ENCODE assay signal across 30 cellular contexts in genomic region chr1:235682216-235682615, GRCh38. TPM values are rescaled to one million over a fixed set of nuclear protein-coding genes. Genes with fewer than 3 reads are reported as not detected.
"Had no signal": no experiment of that assay in that cellular context is flagged by ENCODE, and none has a peak within 500 bp of the region (broad histone marks: within the 10 kb centered on the region; RNA-seq: fewer than 3 reads in every experiment).

No MANE protein-coding gene starts in this region.

- H3K4me3 Mint-ChIP-seq: immature natural killer cell; mesothelial cell of epicardium; naive B cell; natural killer cell; stimulated activated effector memory CD8-positive, alpha-beta T cell treated with anti-CD3 and anti-CD28 coated beads, Interleukin-12 subunit alpha, Interleukin-12 subunit beta, amount 100 ng/mL, for 72 hours; stimulated activated naive CD8-positive, alpha-beta T cell treated with anti-CD3 and anti-CD28 coated beads, Interleukin-15, Interleukin-2, amounts not matched to agents 100 ng/mL and 50 ng/mL, for 24 hours had no signal

- H3K9me3 ChIP-seq: left lung, lower lobe of right lung, neutrophil, ovary, right atrium auricular region, right lobe of liver, suprapubic skin, thoracic aorta, tibial artery, upper lobe of right lung had no signal

- H3K4me1 ChIP-seq: left lung, lower lobe of right lung, right atrium auricular region, right lobe of liver, suprapubic skin, tibial artery, upper lobe of right lung had no signal

- FAIRE-seq: islet of Langerhans, kidney, urothelium cell line had no signal

- H3K4me1 Mint-ChIP-seq: immature natural killer cell, naive B cell, natural killer cell had no signal

- H3K27me3 Mint-ChIP-seq: naive B cell; progenitor cell of endocrine pancreas; stimulated activated naive CD8-positive, alpha-beta T cell treated with anti-CD3 and anti-CD28 coated beads, Interleukin-15, Interleukin-2, amounts not matched to agents 100 ng/mL and 50 ng/mL, for 24 hours had no signal

- H3K27ac ChIP-seq: left lung, lower lobe of right lung, neutrophil, ovary, right atrium auricular region, right lobe of liver, suprapubic skin, thoracic aorta, tibial artery, upper lobe of right lung had no signal

- H3K36me3 ChIP-seq: ovary had no signal

- ATAC-seq: left colon; left lung; lower lobe of right lung; natural killer cell; right lobe of liver; stimulated activated effector memory CD8-positive, alpha-beta T cell treated with anti-CD3 and anti-CD28 coated beads, Interleukin-12 subunit alpha, Interleukin-12 subunit beta, amount 100 ng/mL, for 72 hours; upper lobe of right lung had no signal

- DNase-seq: hippocampal formation; immature natural killer cell; kidney; left colon; left lung; lower lobe of right lung; mammary epithelial cell; mesenchymal stem cell; naive B cell; natural killer cell; ovary; right lobe of liver; stimulated activated CD4-positive, alpha-beta T cell treated with anti-CD3 and anti-CD28 coated beads, Interleukin-4, amount 100 ng/mL, for 24 hours; stimulated activated naive CD4-positive, alpha-beta T cell; tibial artery; trophoblast cell; upper lobe of right lung had no signal

- H3K4me3 ChIP-seq: left lung, lower lobe of right lung, ovary, right atrium auricular region, right lobe of liver, suprapubic skin, thoracic aorta, tibial artery, upper lobe of right lung had no signal

- H3K9me3 Mint-ChIP-seq: immature natural killer cell; mesothelial cell of epicardium; naive B cell; natural killer cell; stimulated activated effector memory CD8-positive, alpha-beta T cell treated with anti-CD3 and anti-CD28 coated beads, Interleukin-12 subunit alpha, Interleukin-12 subunit beta, amount 100 ng/mL, for 72 hours had no signal

- H3K27me3 ChIP-seq: left lung, neutrophil, ovary, right atrium auricular region, right lobe of liver, suprapubic skin, tibial artery, upper lobe of right lung had no signal

- H3K27ac Mint-ChIP-seq: mesothelial cell of epicardium; progenitor cell of endocrine pancreas; stimulated activated naive CD8-positive, alpha-beta T cell treated with anti-CD3 and anti-CD28 coated beads, Interleukin-15, Interleukin-2, amounts not matched to agents 100 ng/mL and 50 ng/mL, for 24 hours had no signal

- H3K36me3 Mint-ChIP-seq: mesothelial cell of epicardium had no signal

RNA-seq across cellular contexts. Expression of gene GNG4, which starts 32.6 kb away (rescaled TPM):
- total RNA-seq: kidney, left lung, lower lobe of right lung, pulmonary artery endothelial cell, right atrium auricular region, subcutaneous adipose tissue, upper lobe of right lung had no signal
- polyA plus RNA-seq: immature natural killer cell, liver had no signal
